In the genomic region with DNA sequence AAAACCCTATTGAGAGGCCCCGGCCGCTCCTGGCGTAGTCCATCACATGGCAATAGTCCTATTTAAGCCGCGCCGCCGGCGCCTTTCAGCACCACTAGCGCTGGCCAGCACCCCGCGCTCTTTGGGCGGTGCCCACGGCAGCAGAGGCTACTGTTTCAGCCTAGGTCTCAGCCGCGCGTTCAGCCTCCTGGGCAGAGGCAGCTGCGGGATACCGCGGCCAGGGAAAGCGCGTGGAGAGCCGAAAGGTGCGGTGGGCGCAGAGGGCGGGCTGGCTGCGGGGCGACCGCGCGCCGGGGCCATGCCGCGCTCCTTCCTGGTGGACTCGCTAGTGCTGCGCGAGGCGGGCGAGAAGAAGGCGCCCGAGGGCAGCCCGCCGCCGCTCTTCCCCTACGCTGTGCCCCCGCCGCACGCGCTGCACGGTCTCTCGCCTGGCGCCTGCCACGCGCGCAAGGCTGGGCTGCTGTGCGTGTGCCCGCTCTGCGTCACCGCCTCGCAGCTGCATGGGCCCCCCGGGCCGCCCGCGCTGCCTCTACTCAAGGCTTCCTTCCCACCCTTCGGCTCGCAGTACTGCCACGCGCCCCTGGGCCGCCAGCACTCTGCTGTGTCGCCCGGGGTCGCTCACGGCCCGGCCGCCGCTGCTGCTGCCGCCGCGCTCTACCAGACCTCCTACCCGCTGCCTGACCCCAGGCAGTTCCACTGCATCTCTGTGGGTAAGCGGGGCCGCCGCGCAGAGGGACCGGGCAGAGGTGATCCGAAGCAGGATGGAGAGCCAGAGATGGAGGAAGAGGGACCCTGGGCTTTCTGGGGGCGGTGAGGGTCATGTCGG, we compare ENCODE assay signal across 2 cellular contexts.
TF ChIP-seq lines count a peak whose summit lies in the region.

A gene (plus strand): TSS at position 91 of the 826 bp plus-strand sequence. CDS start 208 bp downstream, at position 299.

TF ChIP-seq in PFSK-1, 5 proteins besides CTCF, POLR2A, EP300 and RAD21 (continued from another document):
- TF ChIP-seq, protein P1, sequence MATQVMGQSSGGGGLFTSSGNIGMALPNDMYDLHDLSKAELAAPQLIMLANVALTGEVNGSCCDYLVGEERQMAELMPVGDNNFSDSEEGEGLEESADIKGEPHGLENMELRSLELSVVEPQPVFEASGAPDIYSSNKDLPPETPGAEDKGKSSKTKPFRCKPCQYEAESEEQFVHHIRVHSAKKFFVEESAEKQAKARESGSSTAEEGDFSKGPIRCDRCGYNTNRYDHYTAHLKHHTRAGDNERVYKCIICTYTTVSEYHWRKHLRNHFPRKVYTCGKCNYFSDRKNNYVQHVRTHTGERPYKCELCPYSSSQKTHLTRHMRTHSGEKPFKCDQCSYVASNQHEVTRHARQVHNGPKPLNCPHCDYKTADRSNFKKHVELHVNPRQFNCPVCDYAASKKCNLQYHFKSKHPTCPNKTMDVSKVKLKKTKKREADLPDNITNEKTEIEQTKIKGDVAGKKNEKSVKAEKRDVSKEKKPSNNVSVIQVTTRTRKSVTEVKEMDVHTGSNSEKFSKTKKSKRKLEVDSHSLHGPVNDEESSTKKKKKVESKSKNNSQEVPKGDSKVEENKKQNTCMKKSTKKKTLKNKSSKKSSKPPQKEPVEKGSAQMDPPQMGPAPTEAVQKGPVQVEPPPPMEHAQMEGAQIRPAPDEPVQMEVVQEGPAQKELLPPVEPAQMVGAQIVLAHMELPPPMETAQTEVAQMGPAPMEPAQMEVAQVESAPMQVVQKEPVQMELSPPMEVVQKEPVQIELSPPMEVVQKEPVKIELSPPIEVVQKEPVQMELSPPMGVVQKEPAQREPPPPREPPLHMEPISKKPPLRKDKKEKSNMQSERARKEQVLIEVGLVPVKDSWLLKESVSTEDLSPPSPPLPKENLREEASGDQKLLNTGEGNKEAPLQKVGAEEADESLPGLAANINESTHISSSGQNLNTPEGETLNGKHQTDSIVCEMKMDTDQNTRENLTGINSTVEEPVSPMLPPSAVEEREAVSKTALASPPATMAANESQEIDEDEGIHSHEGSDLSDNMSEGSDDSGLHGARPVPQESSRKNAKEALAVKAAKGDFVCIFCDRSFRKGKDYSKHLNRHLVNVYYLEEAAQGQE (IDR thresholded peaks at IDR 0.05; ENCODE audit: insufficient read depth in 1 of 2, low read depth in 2 of 2, low read length in 2 of 2) = peak; percentile 44 to 90; a peak in 2 of 4 replicates

TF ChIP-seq in GM12878, 131 proteins besides CTCF, POLR2A, EP300 and RAD21 (continued from another document):
- TF ChIP-seq, protein P2, sequence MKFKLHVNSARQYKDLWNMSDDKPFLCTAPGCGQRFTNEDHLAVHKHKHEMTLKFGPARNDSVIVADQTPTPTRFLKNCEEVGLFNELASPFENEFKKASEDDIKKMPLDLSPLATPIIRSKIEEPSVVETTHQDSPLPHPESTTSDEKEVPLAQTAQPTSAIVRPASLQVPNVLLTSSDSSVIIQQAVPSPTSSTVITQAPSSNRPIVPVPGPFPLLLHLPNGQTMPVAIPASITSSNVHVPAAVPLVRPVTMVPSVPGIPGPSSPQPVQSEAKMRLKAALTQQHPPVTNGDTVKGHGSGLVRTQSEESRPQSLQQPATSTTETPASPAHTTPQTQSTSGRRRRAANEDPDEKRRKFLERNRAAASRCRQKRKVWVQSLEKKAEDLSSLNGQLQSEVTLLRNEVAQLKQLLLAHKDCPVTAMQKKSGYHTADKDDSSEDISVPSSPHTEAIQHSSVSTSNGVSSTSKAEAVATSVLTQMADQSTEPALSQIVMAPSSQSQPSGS (IDR thresholded peaks at IDR 0.05; ENCODE audit: low read length) = no peak
